15 cellular contexts compared by ENCODE assay signal in the genomic region with DNA sequence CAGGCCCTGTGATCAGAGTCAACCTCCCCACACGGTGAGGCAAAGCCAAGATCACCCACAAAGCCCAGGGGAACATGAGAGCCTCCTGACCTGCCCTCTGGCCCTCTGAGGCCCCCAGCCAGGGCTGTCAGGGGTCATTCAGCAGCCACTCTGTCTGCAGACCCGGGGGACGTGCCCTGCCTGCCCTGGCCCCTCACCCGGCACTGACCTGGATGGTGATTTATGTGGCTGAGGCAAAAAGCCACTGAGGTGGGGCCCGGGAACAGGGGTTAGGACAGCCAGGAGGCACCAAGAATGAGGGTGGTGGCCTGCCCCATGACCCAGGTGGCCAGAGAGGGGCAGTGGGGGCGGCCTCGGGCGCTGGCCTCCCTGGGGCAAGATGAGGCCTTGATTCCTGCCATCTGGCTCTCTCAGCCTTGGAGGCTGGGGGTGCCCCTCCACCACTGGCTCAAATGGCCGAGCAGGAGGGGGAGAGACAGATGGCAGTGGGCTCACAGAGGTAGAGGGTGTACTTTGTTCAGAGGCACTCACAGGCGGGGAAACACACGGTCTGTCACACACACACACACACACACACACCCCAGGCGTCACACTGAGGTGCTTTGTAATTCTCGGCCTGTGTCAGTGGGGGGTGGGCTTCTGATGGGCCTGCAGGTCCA.
"Had no signal": no experiment of that assay in that cellular context is flagged by ENCODE, and none has a peak within 500 bp of the region (broad histone marks: within the 10 kb centered on the region; RNA-seq: fewer than 3 reads in every experiment).

No MANE protein-coding gene starts in this region.

- H3K27me3 ChIP-seq: hepatocyte, tibial artery had no signal

- H3K4me3 Mint-ChIP-seq: activated naive CD8-positive, alpha-beta T cell; activated T-cell treated with anti-CD3 and anti-CD28 coated beads, Interleukin-2, amount 50 U/mL, for 4 hours; dendritic cell treated with granulocyte-macrophage colony-stimulating factor and Interleukin-4, amounts not matched to agents 40 ng/mL and 50 ng/mL, for 4 days; endodermal cell; stimulated activated effector memory CD8-positive, alpha-beta T cell treated with anti-CD3 and anti-CD28 coated beads, Interleukin-12 subunit alpha, Interleukin-12 subunit beta, amount 100 ng/mL, for 72 hours; T-helper 2 cell treated with Interferon-gamma antibody and Interleukin-4, amounts not matched to agents 5 μg/mL and 100 μg/mL, for 36 hours had no signal

- H3K36me3 Mint-ChIP-seq: activated naive CD8-positive, alpha-beta T cell; stimulated activated effector memory CD8-positive, alpha-beta T cell treated with anti-CD3 and anti-CD28 coated beads, Interleukin-12 subunit alpha, Interleukin-12 subunit beta, amount 100 ng/mL, for 72 hours had no signal

- DNase-seq: activated CD4-positive, alpha-beta T cell treated with anti-CD3 and anti-CD28 coated beads, Interleukin-2, amount 50 U/mL, for 48 hours; activated CD4-positive, CD25-positive, alpha-beta regulatory T cell treated with anti-CD3 and anti-CD28 coated beads, Interleukin-2, amount 50 U/mL, for 72 hours; activated gamma-delta T cell; activated T-cell treated with anti-CD3 and anti-CD28 coated beads, Interleukin-2, amount 50 U/mL, for 4 hours; cerebellar nuclear complex; endodermal cell; erythroblast; kidney; tibial artery had no signal

- H3K9me3 ChIP-seq: tibial artery had no signal

- H3K4me1 Mint-ChIP-seq: stimulated activated effector memory CD8-positive, alpha-beta T cell treated with anti-CD3 and anti-CD28 coated beads, Interleukin-12 subunit alpha, Interleukin-12 subunit beta, amount 100 ng/mL, for 72 hours had no signal

- H3K27ac ChIP-seq: hepatocyte, skin epidermis, tibial artery had no signal

- ATAC-seq: activated T-cell treated with anti-CD3 and anti-CD28 coated beads, Interleukin-2, amount 50 U/mL, for 4 hours; stimulated activated effector memory CD8-positive, alpha-beta T cell treated with anti-CD3 and anti-CD28 coated beads, Interleukin-12 subunit alpha, Interleukin-12 subunit beta, amount 100 ng/mL, for 72 hours had no signal

- H3K4me3 ChIP-seq: hepatocyte, skin epidermis, tibial artery had no signal

- H3K27me3 Mint-ChIP-seq: activated naive CD8-positive, alpha-beta T cell had no signal

- H3K9me3 Mint-ChIP-seq: activated T-cell treated with anti-CD3 and anti-CD28 coated beads, Interleukin-2, amount 50 U/mL, for 4 hours; dendritic cell treated with granulocyte-macrophage colony-stimulating factor and Interleukin-4, amounts not matched to agents 40 ng/mL and 50 ng/mL, for 4 days; endodermal cell; stimulated activated effector memory CD8-positive, alpha-beta T cell treated with anti-CD3 and anti-CD28 coated beads, Interleukin-12 subunit alpha, Interleukin-12 subunit beta, amount 100 ng/mL, for 72 hours; T-helper 2 cell treated with Interferon-gamma antibody and Interleukin-4, amounts not matched to agents 5 μg/mL and 100 μg/mL, for 36 hours had no signal

- H3K27ac Mint-ChIP-seq: activated naive CD8-positive, alpha-beta T cell; dendritic cell treated with granulocyte-macrophage colony-stimulating factor and Interleukin-4, amounts not matched to agents 40 ng/mL and 50 ng/mL, for 4 days; endodermal cell; stimulated activated effector memory CD8-positive, alpha-beta T cell treated with anti-CD3 and anti-CD28 coated beads, Interleukin-12 subunit alpha, Interleukin-12 subunit beta, amount 100 ng/mL, for 72 hours; T-helper 2 cell treated with Interferon-gamma antibody and Interleukin-4, amounts not matched to agents 5 μg/mL and 100 μg/mL, for 36 hours had no signal
